8 cellular contexts compared by ENCODE assay signal in genomic region chr7:63925262-63925625, GRCh38.
DNase-seq lines count a peak whose midpoint lies in the region; ATAC-seq and TF ChIP-seq lines count a peak whose summit lies in the region.

No MANE protein-coding gene starts in this region.

- no peak for TF ChIP-seq POLR2A in NB4 (IDR thresholded peaks at IDR 0.05; ENCODE audit: extremely low read depth, insufficient read length)

- H3K4me1 Mint-ChIP-seq in CD8-positive, alpha-beta T cell (ENCODE audit: low read depth) = peaks cover 13% of the 10 kb centered on the region

- CTCF ChIA-PET in CD8-positive, alpha-beta T cell (lab: Charles Lee) = no interaction called here

- peaks cover 5% of the 10 kb centered on the region for H3K9me3 Mint-ChIP-seq in CD8-positive, alpha-beta T cell

- no peak for TF ChIP-seq CTCF in CD8-positive, alpha-beta T cell (IDR thresholded peaks at IDR 0.05)
- TF ChIP-seq CTCF in NB4 (IDR thresholded peaks at IDR 0.05; ENCODE audit: low read depth, low read length) (no peak), psoas muscle (IDR thresholded peaks at IDR 0.05) (no peak)

- peaks cover 6% of the 10 kb centered on the region for H3K36me3 Mint-ChIP-seq in CD8-positive, alpha-beta T cell

- no peaks in the 10 kb centered on the region for H3K27me3 Mint-ChIP-seq in CD8-positive, alpha-beta T cell (ENCODE audit: low read depth)

- peak overlapping the region; percentile 84 for H3K27ac ChIP-seq in CD8-positive, alpha-beta T cell (ENCODE audit: low read depth, low read length)
- H3K27ac ChIP-seq in cingulate gyrus (ENCODE audit: low read depth, low read length) = peak overlapping the region; percentile 100
- peak overlapping the region; percentile 85 for H3K27ac ChIP-seq in psoas muscle

- peak overlapping the region; percentile 94 for H3K4me3 Mint-ChIP-seq in CD8-positive, alpha-beta T cell

- no peaks in the 10 kb centered on the region for H3K4me1 ChIP-seq in CD8-positive, alpha-beta T cell (ENCODE audit: insufficient read depth, low read length)
- no peaks in the 10 kb centered on the region for H3K4me1 ChIP-seq in psoas muscle

- intact Hi-C loops in CD8-positive, alpha-beta T cell (cut with DNase I, micrococcal nuclease) = loop anchor here (5.0 to 10.0 kb wide), 4 partner anchors 387 to 870 kb away; partner anchors contain the start of genes ZNF138 (in 2 of the 2), ZNF680 (in 1 of the 2) and ZNF736 (in 1 of the 2)
- intact Hi-C loops in psoas muscle (cut with DNase I) = loop anchor here in 1 of 2 donors (10.0 kb wide), 1 partner anchor 640 kb away; the partner anchor contains the start of gene ZNF680

- peak overlapping the region; percentile 92 for H3K27ac Mint-ChIP-seq in CD8-positive, alpha-beta T cell

- no peak for ATAC-seq in CD8-positive, alpha-beta T cell
- ATAC-seq in psoas muscle = peak in 1 of 4 donors; percentile 0
- ATAC-seq in HG03457 (IDR thresholded peaks at IDR 0.05; ENCODE audit: unreplicated experiment) = no peak
- no peak for ATAC-seq in GM18867 (IDR thresholded peaks at IDR 0.05; ENCODE audit: unreplicated experiment)
- ATAC-seq in HG03571 (IDR thresholded peaks at IDR 0.05; ENCODE audit: unreplicated experiment) = no peak
- no peak for ATAC-seq in GM18517 (IDR thresholded peaks at IDR 0.05; ENCODE audit: unreplicated experiment)

- no peaks in the 10 kb centered on the region for H3K27me3 ChIP-seq in CD8-positive, alpha-beta T cell (ENCODE audit: insufficient read depth, low read length)
- H3K27me3 ChIP-seq in psoas muscle (ENCODE audit: insufficient read depth in 3 of 3, low read length in 2 of 3) = no peaks in the 10 kb centered on the region

- POLR2A ChIA-PET in CD8-positive, alpha-beta T cell (lab: Charles Lee) = interaction anchor here (0.8 to 0.9 kb wide), 2 partner anchors 24 to 25 kb away, joined by 3 to 6 read pairs; no protein-coding TSS in a partner anchor

- peak overlapping the region; percentile 93 for H3K4me3 ChIP-seq in CD8-positive, alpha-beta T cell (ENCODE audit: low read depth, low read length)
- H3K4me3 ChIP-seq in NB4 (ENCODE audit: low read depth, low read length) = peak overlapping the region; percentile 89
- peak overlapping the region; percentile 80 for H3K4me3 ChIP-seq in psoas muscle

- DNase-seq in CD8-positive, alpha-beta T cell = no peak
- DNase-seq in NB4 (ENCODE audit: low read depth) (no peak), psoas muscle (no peak)

- no peaks in the 10 kb centered on the region for H3K9me3 ChIP-seq in CD8-positive, alpha-beta T cell (ENCODE audit: low read length)
- H3K9me3 ChIP-seq in psoas muscle = no peaks in the 10 kb centered on the region

- H3K36me3 ChIP-seq in CD8-positive, alpha-beta T cell (ENCODE audit: insufficient read depth, low read length) = no peaks in the 10 kb centered on the region
- H3K36me3 ChIP-seq in psoas muscle (ENCODE audit: insufficient read depth in 1 of 2, low read depth in 1 of 2) = no peaks in the 10 kb centered on the region

- WGBS in psoas muscle, 3 donors = 5 to 39% (median 7%) methylated on average over 12 of the region's 12 CpGs
